ENCODE assay signal across 23 cellular contexts in genomic region chr12:75548879-75549278, GRCh38. TPM values are rescaled to one million over a fixed set of nuclear protein-coding genes. Genes with fewer than 3 reads are reported as not detected.
A peak's percentile ranks its signal among the peaks of the same experiment; 100 is the strongest.
DNase-seq lines count a peak whose midpoint lies in the region; ATAC-seq, FAIRE-seq and TF ChIP-seq lines count a peak whose summit lies in the region.
"Had no signal": no experiment of that assay in that cellular context is flagged by ENCODE, and none has a peak within 500 bp of the region (broad histone marks: within the 10 kb centered on the region; RNA-seq: fewer than 3 reads in every experiment).

No MANE protein-coding gene starts in this region.

- H3K27ac ChIP-seq in H1 (ENCODE audit: low read depth, low read length) (no peak overlapping the region), A673 (ENCODE audit: low read depth, low read length, poor library complexity, severe bottlenecking) (no peak overlapping the region)
- H3K27ac ChIP-seq: RWPE1 had no signal

- ATAC-seq in stimulated activated naive B cell treated with anti-CD40 and anti-IgM and Interleukin-4, amounts not matched to agents 10 μg/mL and 1 μg/mL and 100 μg/mL, for 72 hours (replicated peaks): no peak
- no peak for ATAC-seq in HG02571 (IDR thresholded peaks at IDR 0.05; ENCODE audit: unreplicated experiment)
- ATAC-seq: SK-N-SH treated with all-trans-retinoic acid at 6 μM for 48 hours, T-cell had no signal

- no peaks in the 10 kb centered on the region for H3K27me3 ChIP-seq in H1 (replicated peaks in 1 of 4; ENCODE audit: control insufficient read depth in 3 of 4, extremely low read depth in 1 of 4, insufficient read depth in 3 of 4, low read length in 3 of 4)
- H3K27me3 ChIP-seq in A673 (replicated peaks; ENCODE audit: insufficient read depth, low read depth, low read length, poor library complexity): no peaks in the 10 kb centered on the region

- 76% methylated on average over 1 of the region's 1 CpG; no CpG with 5 or more reads in 1 of the 2 experiments for WGBS in H1 (ENCODE audit: extremely low coverage in 1 of 2, insufficient coverage in 1 of 2, insufficient read length in 1 of 2, insufficient replicate concordance in 2 of 2, low coverage in 1 of 2, low lambda C conversion rate in 2 of 2, missing lambda C conversion rate in 1 of 2), 2 experiments

- no TSS peak for BruUV-seq in A673 (replicated peaks; lab: Mats Ljungman, UMichigan)

- intact Hi-C loops in A673 (cut with micrococcal nuclease; ENCODE audit: unreplicated experiment): no loop called here

- no peak for FAIRE-seq in H1 (lab: Jason Lieb, UNC)
- FAIRE-seq: GM19239 had no signal

- H2BK12ac ChIP-seq in H1 (ENCODE audit: low read depth, low read length): no peak overlapping the region

- no peak overlapping the region for H2AFZ ChIP-seq in H1 (ENCODE audit: low read length)

- H3K18ac ChIP-seq in H1 (ENCODE audit: extremely low read depth, low read length): no peak overlapping the region

- H4K20me1 ChIP-seq in H1 (replicated peaks in 1 of 2; ENCODE audit: control insufficient read depth in 1 of 2, insufficient read depth in 2 of 2, low read length in 2 of 2): no peaks in the 10 kb centered on the region

- H3K4me1 ChIP-seq in H1 (replicated peaks in 1 of 4; ENCODE audit: control insufficient read depth in 3 of 4, insufficient read depth in 4 of 4, low read length in 3 of 4): peaks cover 0 to 10% (median 3%) of the 10 kb centered on the region in 4 experiments; a peak in 2 of 7 replicates
- peaks cover 40% of the 10 kb centered on the region for H3K4me1 ChIP-seq in A673 (ENCODE audit: insufficient read depth, low read length, poor library complexity, severe bottlenecking)

- H3K4ac ChIP-seq in H1 (replicated peaks; ENCODE audit: insufficient read length, low read depth, low read length): no peak overlapping the region

- no peak overlapping the region for H3K4me3 ChIP-seq in H1 (ENCODE audit: extremely low read depth in 1 of 4, insufficient read depth in 2 of 4, low read depth in 3 of 4, low read length in 4 of 4)
- no peak overlapping the region for H3K4me3 ChIP-seq in A673 (ENCODE audit: low read depth, low read length, poor library complexity, severe bottlenecking)
- H3K4me3 ChIP-seq: MG63 had no signal

- no peaks in the 10 kb centered on the region for H3K4me1 Mint-ChIP-seq in stimulated activated naive B cell treated with anti-CD40 and anti-IgM and Interleukin-4, amounts not matched to agents 10 μg/mL and 1 μg/mL and 100 μg/mL, for 72 hours
- H3K4me1 Mint-ChIP-seq: B cell, T-cell had no signal

- no peak overlapping the region for H4K91ac ChIP-seq in H1 (replicated peaks; ENCODE audit: insufficient read length, low read length)

- no peak overlapping the region for H3K56ac ChIP-seq in H1 (replicated peaks; ENCODE audit: insufficient read length, low read depth, low read length)

- H3K9ac ChIP-seq in H1 (replicated peaks in 1 of 4; ENCODE audit: extremely low read depth in 1 of 4, low read depth in 3 of 4, low read length in 3 of 4): no peak overlapping the region

- no peaks in the 10 kb centered on the region for H3K9me3 ChIP-seq in H1 (ENCODE audit: insufficient read depth in 2 of 2, low read depth in 1 of 2, low read length in 1 of 2)
- no peaks in the 10 kb centered on the region for H3K9me3 ChIP-seq in A673 (ENCODE audit: low read depth, low read length, poor library complexity, severe bottlenecking)
- H3K9me3 ChIP-seq: MG63 had no signal

- no peak for TF ChIP-seq POLR2A in H1 (IDR thresholded peaks at IDR 0.05; ENCODE audit: control extremely low read depth in 1 of 2, low read depth in 2 of 2, low read length in 2 of 2)

- no peak for TF ChIP-seq CTCF in H1 (IDR thresholded peaks at IDR 0.05; ENCODE audit: control extremely low read depth in 1 of 3, insufficient read depth in 1 of 3, low read depth in 1 of 3, low read length in 3 of 3)
- no peak for TF ChIP-seq CTCF in A673 (conservative IDR thresholded peaks at IDR 0.05; ENCODE audit: low read depth, low read length)

- H3K23ac ChIP-seq in H1 (ENCODE audit: insufficient read length): no peak overlapping the region

- no peaks in the 10 kb centered on the region for H3K79me2 ChIP-seq in H1 (ENCODE audit: control insufficient read depth in 1 of 2, insufficient read depth in 2 of 2, low read length in 2 of 2)

- no peaks in the 10 kb centered on the region for H3K23me2 ChIP-seq in H1 (ENCODE audit: low read depth, low read length)

- POLR2A ChIA-PET in H1 (lab: Charles Lee; ENCODE audit: partially characterized antibody): no interaction called here
- POLR2A ChIA-PET in A673 (lab: Charles Lee; ENCODE audit: low non-redundant PET): no interaction called here

- no peak overlapping the region for H2AK5ac ChIP-seq in H1 (ENCODE audit: low read depth, low read length)

- H3K27ac Mint-ChIP-seq in stimulated activated naive B cell treated with anti-CD40 and anti-IgM and Interleukin-4, amounts not matched to agents 10 μg/mL and 1 μg/mL and 100 μg/mL, for 72 hours: no peak overlapping the region
- H3K27ac Mint-ChIP-seq: B cell, T-cell had no signal

- TF ChIP-seq RAD21 in H1 (IDR thresholded peaks at IDR 0.05 in 1 of 2, conservative IDR thresholded peaks at IDR 0.05 in 1 of 2; ENCODE audit: low read depth in 2 of 2, low read length in 2 of 2): no peak

- no peak overlapping the region for H4K5ac ChIP-seq in H1 (ENCODE audit: insufficient read length, low read depth, low read length)

- H2BK120ac ChIP-seq in H1 (replicated peaks; ENCODE audit: low read depth, low read length): no peak overlapping the region

- no peak overlapping the region for H4K8ac ChIP-seq in H1 (ENCODE audit: extremely low read depth, insufficient read depth, low read length)

- H3K14ac ChIP-seq in H1 (ENCODE audit: insufficient read length): no peak overlapping the region

- CTCF ChIA-PET in H1 (lab: Charles Lee; ENCODE audit: partially characterized antibody) (no interaction called here), A673 (lab: Charles Lee) (no interaction called here)

- H3K36me3 ChIP-seq in H1 (ENCODE audit: control insufficient read depth in 2 of 4, insufficient read depth in 4 of 4, low read length in 3 of 4) (no peaks in the 10 kb centered on the region), A673 (ENCODE audit: insufficient read depth, low read length, poor library complexity, severe bottlenecking) (no peaks in the 10 kb centered on the region)
- H3K36me3 ChIP-seq: MG63 had no signal

- DNase-seq in NCI-H1417 (lab: John Stamatoyannopoulos, UW) (peak in 2 of 3 experiments; percentile 19 to 63), NCI-H1417 treated with DMSO at 0.1 percent for 48 hours (lab: John Stamatoyannopoulos, UW) (no peak), NCI-H526 (lab: John Stamatoyannopoulos, UW) (peak; percentile 50 to 56), H1 (ENCODE audit: low read depth in 1 of 2, low spot score in 2 of 2) (no peak), amniotic stem cell (lab: John Stamatoyannopoulos, UW) (no peak), A673 (ENCODE audit: low spot score) (no peak)
- DNase-seq in stimulated activated naive B cell treated with anti-CD40 and anti-IgM and Interleukin-4, amounts not matched to agents 10 μg/mL and 1 μg/mL and 100 μg/mL, for 72 hours: no peak
- DNase-seq: 8988T, COR-L47, GF-D8, GOT3, KG1, MG63, NCI-H1048, NCI-H187, NCI-H82, SIG-M5, T-cell had no signal

- H2BK20ac ChIP-seq in H1 (ENCODE audit: low read length): no peak overlapping the region

- H3K79me1 ChIP-seq in H1 (ENCODE audit: low read depth, low read length): no peaks in the 10 kb centered on the region

- H2BK5ac ChIP-seq in H1 (ENCODE audit: low read depth, low read length): no peak overlapping the region

- H3K9me3 Mint-ChIP-seq in stimulated activated naive B cell treated with anti-CD40 and anti-IgM and Interleukin-4, amounts not matched to agents 10 μg/mL and 1 μg/mL and 100 μg/mL, for 72 hours: no peaks in the 10 kb centered on the region
- H3K9me3 Mint-ChIP-seq: T-cell had no signal

- TF ChIP-seq EP300 in H1 (IDR thresholded peaks at IDR 0.05; ENCODE audit: borderline replicate concordance in 1 of 2, low read depth in 2 of 2, low read length in 2 of 2): no peak

- H3K4me3 Mint-ChIP-seq in stimulated activated naive B cell treated with anti-CD40 and anti-IgM and Interleukin-4, amounts not matched to agents 10 μg/mL and 1 μg/mL and 100 μg/mL, for 72 hours: no peak overlapping the region
- H3K4me3 Mint-ChIP-seq: B cell, T-cell had no signal

- no peaks in the 10 kb centered on the region for H3K36me3 Mint-ChIP-seq in stimulated activated naive B cell treated with anti-CD40 and anti-IgM and Interleukin-4, amounts not matched to agents 10 μg/mL and 1 μg/mL and 100 μg/mL, for 72 hours
- H3K36me3 Mint-ChIP-seq: T-cell had no signal

- H3K4me2 ChIP-seq in H1 (ENCODE audit: insufficient read depth in 1 of 2, low read depth in 2 of 2, low read length in 2 of 2): no peak overlapping the region

- H2BK15ac ChIP-seq in H1 (ENCODE audit: low read length): no peak overlapping the region

- peaks cover 26 to 29% of the 10 kb centered on the region in 2 donors for H3K27me3 Mint-ChIP-seq in stimulated activated naive B cell treated with anti-CD40 and anti-IgM and Interleukin-4, amounts not matched to agents 10 μg/mL and 1 μg/mL and 100 μg/mL, for 72 hours

TF ChIP-seq in H1, 55 proteins besides CTCF, POLR2A, EP300 and RAD21 (continues in another document):
- TF ChIP-seq POLR2AphosphoS5 (IDR thresholded peaks at IDR 0.05; ENCODE audit: low read depth, low read length): no peak
- peak; percentile 35; the same call in 1 of the 2 replicates for TF ChIP-seq SP1 (IDR thresholded peaks at IDR 0.05; ENCODE audit: low read depth, low read length)
- TF ChIP-seq JUND (IDR thresholded peaks at IDR 0.05; ENCODE audit: low read length): no peak
- TF ChIP-seq SRF (IDR thresholded peaks at IDR 0.05; ENCODE audit: low read depth, low read length): no peak
- no peak for TF ChIP-seq NRF1 (IDR thresholded peaks at IDR 0.05; ENCODE audit: low read depth, low read length)
- TF ChIP-seq ASH2L (IDR thresholded peaks at IDR 0.05; ENCODE audit: low read length): peak; percentile 31
- TF ChIP-seq MAX (IDR thresholded peaks at IDR 0.05): no peak

RNA-seq across cellular contexts. Expression of gene KRR1, which starts 37.5 kb away (rescaled TPM):
- total RNA-seq in H1 (2021; fragmentation: NEBNext Ultra II Directional; extraction: Animal tissue kit (Norgen Biotek cat#: 25700)): 73.8 and 80.1 TPM in 2 replicates
- 2.4 and 6.1 TPM in 2 replicates for polyA plus RNA-seq in H1 (2011; rRNA removed)
- polyA plus RNA-seq in H1 (2011; cell fraction: cytosol; rRNA removed): 14.8 TPM
- 5.5 TPM for polyA plus RNA-seq in H1 (2011; cell fraction: nucleus; rRNA removed)
- 27.4 to 58.4 TPM (median 34.9 TPM) in 4 replicates for polyA plus RNA-seq in H1 (2012, experiment 1 of 2)
- 2.4 TPM for polyA plus RNA-seq in H1 (2012, experiment 2 of 2)
- 98.9 TPM for polyA plus RNA-seq in H1 (2013, experiment 1 of 2)
- polyA plus RNA-seq in H1 (2013, experiment 2 of 2): 94.1 TPM
- polyA minus RNA-seq in H1 (2011; rRNA and poly(A)+ RNA removed): 23.0 and 34.1 TPM in 2 replicates
- polyA minus RNA-seq in H1 (2011; cell fraction: cytosol; rRNA and poly(A)+ RNA removed): 12.3 TPM
- polyA minus RNA-seq in H1 (2011; cell fraction: nucleus; rRNA and poly(A)+ RNA removed): 65.3 TPM
- 75.3 and 85.9 TPM in 2 replicates for total RNA-seq in A673 (2021)

Comparison
In these comparisons a context has a peak if more than half of its experiments do, and no peak if none do; other contexts are left out.
1. DNase-seq: peak in NCI-H1417 (2 of 3) and NCI-H526 (2 of 2); none in NCI-H1417 treated with DMSO at 0.1 percent for 48 hours (single experiment), H1 (0 of 2), amniotic stem cell (single experiment), A673 (single experiment) and stimulated activated naive B cell treated with anti-CD40 and anti-IgM and Interleukin-4, amounts not matched to agents 10 μg/mL and 1 μg/mL and 100 μg/mL, for 72 hours (single experiment).